Comparison of ENCODE assay signal across 2 cellular contexts in the genomic region with DNA sequence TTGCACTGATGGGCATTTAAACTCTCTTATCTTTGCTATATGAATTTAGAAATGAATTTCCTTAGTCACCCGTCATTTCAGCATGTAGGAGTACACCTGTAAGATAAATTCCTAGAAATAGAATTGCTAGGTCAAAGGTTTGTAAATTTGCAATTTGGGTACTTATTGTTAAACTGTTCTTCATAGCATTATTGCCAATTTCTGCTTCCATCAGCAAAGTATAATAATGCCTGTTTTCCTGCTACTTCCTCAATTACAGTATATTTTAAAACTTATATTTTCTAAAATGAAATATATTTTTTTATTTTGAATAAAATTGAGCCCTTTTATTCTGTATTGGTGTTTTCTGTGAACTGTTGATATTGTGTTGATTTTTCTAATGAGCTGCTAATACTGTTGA.
TF ChIP-seq lines count a peak whose summit lies in the region.

No MANE protein-coding gene starts in this region.

TF ChIP-seq in HepG2, 621 proteins besides CTCF, POLR2A, EP300 and RAD21:
- TF ChIP-seq MAFF (IDR thresholded peaks at IDR 0.05; ENCODE audit: low read depth, low read length), result peak; percentile 47; the same call in 1 of the 2 replicates
- TF ChIP-seq MEIS2 (CRISPR knock-in tag; IDR thresholded peaks at IDR 0.05), result no peak
- no peak for TF ChIP-seq ZNF703 (CRISPR knock-in tag; IDR thresholded peaks at IDR 0.05; ENCODE audit: borderline replicate concordance)
- no peak for TF ChIP-seq SKI (IDR thresholded peaks at IDR 0.05; ENCODE audit: partially characterized antibody)
- TF ChIP-seq HOXD1 (CRISPR knock-in tag; IDR thresholded peaks at IDR 0.05), result no peak
- TF ChIP-seq MAFK (conservative IDR thresholded peaks at IDR 0.05 in 1 of 2, IDR thresholded peaks at IDR 0.05 in 1 of 2; ENCODE audit: low read length in 2 of 2), result peak in 1 of 2 experiments; percentile 55; a peak in 1 of 4 replicates
- TF ChIP-seq ZKSCAN8 (CRISPR knock-in tag; IDR thresholded peaks at IDR 0.05; ENCODE audit: borderline replicate concordance), result no peak

TF ChIP-seq in K562, 482 proteins besides CTCF, POLR2A, EP300 and RAD21:
- TF ChIP-seq ZNF146 (CRISPR knock-in tag; IDR thresholded peaks at IDR 0.05; ENCODE audit: unreplicated experiment), result no peak
- TF ChIP-seq TSC22D4 (tag; IDR thresholded peaks at IDR 0.05), result no peak
- TF ChIP-seq, protein P1, sequence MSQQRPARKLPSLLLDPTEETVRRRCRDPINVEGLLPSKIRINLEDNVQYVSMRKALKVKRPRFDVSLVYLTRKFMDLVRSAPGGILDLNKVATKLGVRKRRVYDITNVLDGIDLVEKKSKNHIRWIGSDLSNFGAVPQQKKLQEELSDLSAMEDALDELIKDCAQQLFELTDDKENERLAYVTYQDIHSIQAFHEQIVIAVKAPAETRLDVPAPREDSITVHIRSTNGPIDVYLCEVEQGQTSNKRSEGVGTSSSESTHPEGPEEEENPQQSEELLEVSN (IDR thresholded peaks at IDR 0.05; ENCODE audit: borderline replicate concordance in 1 of 2, extremely low read depth in 1 of 2, insufficient read depth in 1 of 2, insufficient read length in 1 of 2, low read depth in 1 of 2, low read length in 1 of 2, poor library complexity in 1 of 2, severe bottlenecking in 1 of 2), result no peak
- TF ChIP-seq, protein P2, sequence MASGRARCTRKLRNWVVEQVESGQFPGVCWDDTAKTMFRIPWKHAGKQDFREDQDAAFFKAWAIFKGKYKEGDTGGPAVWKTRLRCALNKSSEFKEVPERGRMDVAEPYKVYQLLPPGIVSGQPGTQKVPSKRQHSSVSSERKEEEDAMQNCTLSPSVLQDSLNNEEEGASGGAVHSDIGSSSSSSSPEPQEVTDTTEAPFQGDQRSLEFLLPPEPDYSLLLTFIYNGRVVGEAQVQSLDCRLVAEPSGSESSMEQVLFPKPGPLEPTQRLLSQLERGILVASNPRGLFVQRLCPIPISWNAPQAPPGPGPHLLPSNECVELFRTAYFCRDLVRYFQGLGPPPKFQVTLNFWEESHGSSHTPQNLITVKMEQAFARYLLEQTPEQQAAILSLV (tag; IDR thresholded peaks at IDR 0.05), result no peak
- TF ChIP-seq MAFF (IDR thresholded peaks at IDR 0.05; ENCODE audit: low read length), result no peak
- TF ChIP-seq HOXB6 (CRISPR knock-in tag; IDR thresholded peaks at IDR 0.05; ENCODE audit: borderline replicate concordance), result no peak
- TF ChIP-seq, protein P3, sequence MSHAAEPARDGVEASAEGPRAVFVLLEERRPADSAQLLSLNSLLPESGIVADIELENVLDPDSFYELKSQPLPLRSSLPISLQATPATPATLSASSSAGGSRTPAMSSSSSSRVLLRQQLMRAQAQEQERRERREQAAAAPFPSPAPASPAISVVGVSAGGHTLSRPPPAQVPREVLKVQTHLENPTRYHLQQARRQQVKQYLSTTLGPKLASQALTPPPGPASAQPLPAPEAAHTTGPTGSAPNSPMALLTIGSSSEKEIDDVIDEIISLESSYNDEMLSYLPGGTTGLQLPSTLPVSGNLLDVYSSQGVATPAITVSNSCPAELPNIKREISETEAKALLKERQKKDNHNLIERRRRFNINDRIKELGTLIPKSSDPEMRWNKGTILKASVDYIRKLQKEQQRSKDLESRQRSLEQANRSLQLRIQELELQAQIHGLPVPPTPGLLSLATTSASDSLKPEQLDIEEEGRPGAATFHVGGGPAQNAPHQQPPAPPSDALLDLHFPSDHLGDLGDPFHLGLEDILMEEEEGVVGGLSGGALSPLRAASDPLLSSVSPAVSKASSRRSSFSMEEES (CRISPR knock-in tag; IDR thresholded peaks at IDR 0.05), result no peak
- peak; percentile 34; the same call in 1 of the 2 replicates for TF ChIP-seq ZNF316 (IDR thresholded peaks at IDR 0.05)
TF ChIP-seq in K562: peak in this region for 1.
